Comparison of ENCODE assay signal across 8 cellular contexts in the genomic region with DNA sequence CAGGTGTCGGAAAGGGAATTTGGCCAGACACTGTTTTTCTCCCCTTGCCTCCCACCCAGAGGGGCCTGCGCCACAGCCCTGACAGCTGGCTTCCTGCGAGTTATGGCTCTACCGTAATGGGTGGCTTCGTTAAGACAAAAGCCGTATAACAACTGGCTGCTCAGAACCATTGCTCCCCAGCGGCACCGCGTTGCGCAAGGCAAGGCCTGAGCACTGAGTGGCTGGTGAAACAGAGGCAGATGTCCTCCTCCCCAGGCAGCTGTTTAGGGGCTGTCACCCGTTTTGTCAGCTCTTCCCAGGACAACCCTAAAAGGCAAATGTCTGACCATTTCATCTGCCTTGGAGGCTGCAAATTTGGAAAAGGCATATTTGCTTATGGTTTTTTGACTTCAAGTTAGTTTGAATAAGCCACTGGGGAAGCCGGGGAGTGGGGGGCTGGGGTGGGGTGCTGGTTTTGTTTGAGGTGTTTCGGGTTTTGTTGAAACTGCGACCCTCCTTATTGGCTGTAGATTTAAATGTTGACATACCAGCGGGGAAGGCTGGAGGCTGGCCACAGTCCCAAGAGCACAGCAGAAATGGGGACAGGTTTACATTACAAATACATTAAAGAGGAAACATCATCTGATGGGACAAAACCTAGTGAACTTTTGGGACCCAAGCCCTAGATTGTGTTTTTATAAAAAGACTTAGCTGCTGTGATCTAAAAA. TPM values are rescaled to one million over a fixed set of nuclear protein-coding genes. Genes with fewer than 3 reads are reported as not detected.
DNase-seq lines count a peak whose midpoint lies in the region; ATAC-seq and TF ChIP-seq lines count a peak whose summit lies in the region.

No MANE protein-coding gene starts in this region.

- peak; percentile 34 for DNase-seq in GM10266 (ENCODE audit: extremely low spot score)
- peak; percentile 18 for DNase-seq in NOMO-1 treated with dmso at 0.1 percent for 144 hours (lab: John Stamatoyannopoulos, UW; ENCODE audit: unreplicated experiment)
- peak; percentile 71 for DNase-seq in activated naive CD8-positive, alpha-beta T cell treated with anti-CD3 and anti-CD28 coated beads, Interleukin-2, amount 10 ng/mL, durations not matched to agents 7 days and 5 days
- DNase-seq in memory B cell (ENCODE audit: low spot score in 2 of 2) = peak in 1 of 2 donors; percentile 34
- DNase-seq in thoracic aorta (ENCODE audit: low spot score) = no peak
- DNase-seq in NK-92 (lab: John Stamatoyannopoulos, UW; ENCODE audit: unreplicated experiment) = no peak

- TF ChIP-seq CTCF in GM10266 (IDR thresholded peaks at IDR 0.05; ENCODE audit: control insufficient read depth, insufficient read depth, low read depth, missing control alignments) (no peak), thoracic aorta (IDR thresholded peaks at IDR 0.05) (no peak)

- H3K27me3 ChIP-seq in thoracic aorta (replicated peaks; ENCODE audit: insufficient read depth) = peaks cover 13% of the 10 kb centered on the region

- H3K36me3 ChIP-seq in thoracic aorta = no peaks in the 10 kb centered on the region

- peak; percentile 52 for ATAC-seq in activated naive CD8-positive, alpha-beta T cell treated with anti-CD3 and anti-CD28 coated beads, Interleukin-2, amount 10 ng/mL, durations not matched to agents 7 days and 5 days (ENCODE audit: low read depth)
- ATAC-seq in memory B cell (ENCODE audit: low read depth) (peak; percentile 20), thoracic aorta (ENCODE audit: insufficient number of reproducible peaks, low FRiP score, low read depth) (no peak), GM21367 (IDR thresholded peaks at IDR 0.05; ENCODE audit: unreplicated experiment) (no peak), GM19035 (IDR thresholded peaks at IDR 0.05; ENCODE audit: unreplicated experiment) (no peak)

- peaks cover 36% of the 10 kb centered on the region for H3K36me3 Mint-ChIP-seq in activated naive CD8-positive, alpha-beta T cell treated with anti-CD3 and anti-CD28 coated beads, Interleukin-2, amount 10 ng/mL, durations not matched to agents 7 days and 5 days
- H3K36me3 Mint-ChIP-seq in memory B cell = peaks cover 10% of the 10 kb centered on the region

- peak overlapping the region; percentile 99 for H3K27ac Mint-ChIP-seq in activated naive CD8-positive, alpha-beta T cell treated with anti-CD3 and anti-CD28 coated beads, Interleukin-2, amount 10 ng/mL, durations not matched to agents 7 days and 5 days
- peak overlapping the region; percentile 95 for H3K27ac Mint-ChIP-seq in memory B cell

- no peaks in the 10 kb centered on the region for H3K27me3 Mint-ChIP-seq in activated naive CD8-positive, alpha-beta T cell treated with anti-CD3 and anti-CD28 coated beads, Interleukin-2, amount 10 ng/mL, durations not matched to agents 7 days and 5 days
- no peaks in the 10 kb centered on the region for H3K27me3 Mint-ChIP-seq in memory B cell

- H3K4me3 ChIP-seq in thoracic aorta = peak overlapping the region; percentile 63

- H3K4me1 Mint-ChIP-seq in activated naive CD8-positive, alpha-beta T cell treated with anti-CD3 and anti-CD28 coated beads, Interleukin-2, amount 10 ng/mL, durations not matched to agents 7 days and 5 days = peaks cover 46% of the 10 kb centered on the region
- H3K4me1 Mint-ChIP-seq in memory B cell = peaks cover 24% of the 10 kb centered on the region

- peak overlapping the region; percentile 98 for H3K4me3 Mint-ChIP-seq in activated naive CD8-positive, alpha-beta T cell treated with anti-CD3 and anti-CD28 coated beads, Interleukin-2, amount 10 ng/mL, durations not matched to agents 7 days and 5 days
- H3K4me3 Mint-ChIP-seq in memory B cell = peak overlapping the region; percentile 99

- H3K4me1 ChIP-seq in thoracic aorta (ENCODE audit: control insufficient read depth in 1 of 2, low read depth in 2 of 2) = peaks cover 11 to 18% of the 10 kb centered on the region in 2 donors

- POLR2A ChIA-PET in activated naive CD8-positive, alpha-beta T cell treated with anti-CD3 and anti-CD28 coated beads, Interleukin-2, amount 10 ng/mL, durations not matched to agents 7 days and 5 days (lab: Charles Lee) = interaction anchor here (0.6 to 7.9 kb wide), 23 partner anchors 10 to 413 kb away, joined by 3 to 67 read pairs (median 5); a partner anchor contains a TSS

- no peaks in the 10 kb centered on the region for H3K9me3 ChIP-seq in thoracic aorta

- no peaks in the 10 kb centered on the region for H3K9me3 Mint-ChIP-seq in activated naive CD8-positive, alpha-beta T cell treated with anti-CD3 and anti-CD28 coated beads, Interleukin-2, amount 10 ng/mL, durations not matched to agents 7 days and 5 days
- H3K9me3 Mint-ChIP-seq in memory B cell = no peaks in the 10 kb centered on the region

- no peak overlapping the region for H3K27ac ChIP-seq in thoracic aorta

RNA-seq across cellular contexts. Expression of a gene that starts 0.7 kb away (rescaled TPM):
- 100 to 1,000 TPM; 370 to 371 TPM for total RNA-seq in activated naive CD8-positive, alpha-beta T cell treated with anti-CD3 and anti-CD28 coated beads, Interleukin-2, amount 10 ng/mL, durations not matched to agents 7 days and 5 days
- total RNA-seq in thoracic aorta = 10 to 100 TPM in 1 of 2 donors, 1 to 10 TPM in 1; 3.5 to 13.8 TPM

Comparison
In these comparisons a context has a peak if more than half of its experiments do, and no peak if none do; other contexts are left out.
1. DNase-seq: peak in GM10266 (single experiment), NOMO-1 treated with dmso at 0.1 percent for 144 hours (single experiment) and activated naive CD8-positive, alpha-beta T cell treated with anti-CD3 and anti-CD28 coated beads, Interleukin-2, amount 10 ng/mL, durations not matched to agents 7 days and 5 days (single experiment); none in thoracic aorta (single experiment) and NK-92 (single experiment).
2. ATAC-seq: peak in activated naive CD8-positive, alpha-beta T cell treated with anti-CD3 and anti-CD28 coated beads, Interleukin-2, amount 10 ng/mL, durations not matched to agents 7 days and 5 days (single experiment) and memory B cell (single experiment); none in thoracic aorta (single experiment), GM21367 (single experiment) and GM19035 (single experiment).
3. RNA of a gene that starts 0.7 kb away (total RNA-seq): 370 to 371 TPM in activated naive CD8-positive, alpha-beta T cell treated with anti-CD3 and anti-CD28 coated beads, Interleukin-2, amount 10 ng/mL, durations not matched to agents 7 days and 5 days; 3.5 to 13.8 TPM in thoracic aorta; every median in the first group is over 10 times any median in the second.